Comparison of ENCODE assay signal across 27 cellular contexts in the genomic region with DNA sequence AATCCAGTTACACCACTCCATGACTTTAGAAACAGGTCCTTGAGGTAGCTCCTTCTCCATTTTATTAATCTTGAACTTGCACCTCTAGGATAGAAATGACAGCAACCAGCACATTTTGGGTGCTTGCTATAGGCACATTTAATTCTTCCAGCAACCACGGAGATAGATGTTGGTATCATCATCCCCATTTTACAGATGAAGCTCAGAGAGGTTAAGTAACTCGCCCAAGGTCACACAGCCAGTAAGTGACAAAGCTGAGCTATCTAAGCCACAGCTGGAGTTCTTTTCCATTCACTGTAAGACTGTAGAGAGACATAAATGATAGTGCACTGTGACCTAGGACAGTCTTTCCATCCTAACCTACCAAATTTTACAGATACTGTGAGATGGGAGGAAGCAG.
"Had no signal": no experiment of that assay in that cellular context is flagged by ENCODE, and none has a peak within 500 bp of the region (broad histone marks: within the 10 kb centered on the region; RNA-seq: fewer than 3 reads in every experiment).

No MANE protein-coding gene starts in this region.

- ATAC-seq: stimulated activated effector memory CD8-positive, alpha-beta T cell treated with anti-CD3 and anti-CD28 coated beads, Interleukin-12 subunit alpha, Interleukin-12 subunit beta, amount 100 ng/mL, for 72 hours; stimulated activated memory B cell treated with anti-CD40 and anti-IgM and Interleukin-4, amounts not matched to agents 10 μg/mL and 1 μg/mL and 100 μg/mL, for 72 hours; stimulated activated naive B cell treated with anti-CD40 and anti-IgM and Interleukin-4, amounts not matched to agents 10 μg/mL and 1 μg/mL and 100 μg/mL, for 72 hours; stimulated activated naive CD8-positive, alpha-beta T cell treated with anti-CD3 and anti-CD28 coated beads, Interleukin-15, amount 100 ng/mL, for 72 hours; stimulated activated naive CD8-positive, alpha-beta T cell treated with anti-CD3 and anti-CD28 coated beads, Interleukin-15, Interleukin-2, amounts not matched to agents 100 U/mL and 50 U/mL, for 24 hours; upper lobe of right lung had no signal

- H3K9me3 ChIP-seq: suprapubic skin, testis, thoracic aorta, thyroid gland, transverse colon, upper lobe of right lung, uterus, vagina had no signal

- H3K4me1 ChIP-seq: stomach, suprapubic skin, testis, thyroid gland, tibial artery, tibial nerve, transverse colon, upper lobe of left lung, upper lobe of right lung, uterus, vagina had no signal

- FAIRE-seq: urothelium cell line had no signal

- DNase-seq: stimulated activated CD4-positive, alpha-beta T cell treated with anti-CD3 and anti-CD28 coated beads, Interleukin-2, amount 100 ng/mL, for 48 hours; stimulated activated CD4-positive, alpha-beta T cell treated with anti-CD3 and anti-CD28 coated beads, Interleukin-4, amount 100 ng/mL, for 1 hour; stimulated activated CD4-positive, alpha-beta T cell treated with anti-CD3 and anti-CD28 coated beads, Interleukin-4, amount 100 ng/mL, for 24 hours; stimulated activated CD4-positive, alpha-beta T cell treated with anti-CD3 and anti-CD28 coated beads, Interleukin-4, amount 100 ng/mL, for 4 hours; stimulated activated CD8-positive, alpha-beta memory T cell treated with anti-CD3 and anti-CD28 coated beads, Interleukin-4, amount 100 ng/mL, for 48 hours; stimulated activated naive B cell treated with anti-CD40 and anti-IgM and Interleukin-4, amounts not matched to agents 10 μg/mL and 1 μg/mL and 100 μg/mL, for 72 hours; stimulated activated naive CD4-positive, alpha-beta T cell; stimulated activated naive CD4-positive, alpha-beta T cell treated with Interleukin-2 at 50 U/mL for 16 hours; stimulated activated naive CD8-positive, alpha-beta T cell treated with anti-CD3 and anti-CD28 coated beads, Interleukin-15, amount 100 ng/mL, for 72 hours; stimulated activated naive CD8-positive, alpha-beta T cell treated with anti-CD3 and anti-CD28 coated beads, Interleukin-15, Interleukin-2, amounts not matched to agents 100 U/mL and 50 U/mL, for 24 hours; stomach; substantia nigra; testis; thyroid gland; tibial artery; transverse colon; trophoblast cell; upper lobe of right lung; uterus had no signal

- H3K27ac ChIP-seq: stomach, suprapubic skin, testis, thoracic aorta, thyroid gland, tibial artery, tibial nerve, transverse colon, upper lobe of left lung, upper lobe of right lung, uterus, vagina had no signal

- H3K36me3 ChIP-seq: stomach, suprapubic skin, thoracic aorta, thyroid gland, tibial artery, tibial nerve, transverse colon, upper lobe of left lung, upper lobe of right lung, uterus, vagina had no signal

- H3K4me3 ChIP-seq: stomach, suprapubic skin, testis, thoracic aorta, thyroid gland, tibial artery, tibial nerve, transverse colon, upper lobe of left lung, upper lobe of right lung, uterus, vagina had no signal

- H3K27me3 ChIP-seq: testis, thyroid gland, tibial nerve, upper lobe of left lung, upper lobe of right lung, uterus, vagina had no signal
